20 cellular contexts compared by ENCODE assay signal in the genomic region with DNA sequence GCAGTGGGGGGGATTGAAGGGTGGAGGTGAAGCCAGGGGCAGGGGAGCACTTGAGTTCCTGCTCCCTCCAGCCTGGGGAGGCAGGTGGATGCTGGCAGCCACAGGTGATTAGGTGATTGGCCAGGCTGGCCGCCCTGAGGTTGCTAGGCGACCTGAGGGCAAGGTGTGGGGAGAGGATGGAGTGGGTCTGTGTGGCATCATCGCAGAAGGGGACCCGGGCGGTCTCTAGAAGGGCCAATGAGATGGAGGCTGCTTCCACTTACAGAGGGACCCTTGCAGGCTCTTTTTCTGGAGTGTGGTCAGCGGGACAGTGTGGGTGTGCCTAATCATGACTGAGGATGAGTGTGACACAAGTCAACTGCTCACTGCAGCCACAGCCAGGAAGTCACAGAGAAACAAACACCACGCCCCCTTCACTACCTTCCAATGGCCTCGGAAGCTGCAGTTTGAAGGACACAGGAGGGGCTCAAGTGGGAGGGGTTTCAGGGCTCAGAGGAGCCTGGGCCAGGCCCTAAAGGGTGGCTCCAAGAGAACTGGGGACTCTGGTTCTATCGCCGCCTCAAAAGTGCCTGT.
DNase-seq lines count a peak whose midpoint lies in the region; ATAC-seq and TF ChIP-seq lines count a peak whose summit lies in the region.
"Had no signal": no experiment of that assay in that cellular context is flagged by ENCODE, and none has a peak within 500 bp of the region (broad histone marks: within the 10 kb centered on the region; RNA-seq: fewer than 3 reads in every experiment).

No MANE protein-coding gene starts in this region.

- RAD21 ChIA-PET in HCT116 (lab: Charles Lee; ENCODE audit: low non-redundant PET in 1 of 2, low total read pairs in 2 of 2, uncharacterized antibody in 2 of 2, unreplicated experiment in 2 of 2): no interaction called here

- no peaks in the 10 kb centered on the region for H3K9me3 ChIP-seq in HCT116 (ENCODE audit: control insufficient read depth in 1 of 2, insufficient read depth in 1 of 2, low read depth in 1 of 2, low read length in 2 of 2)
- H3K9me3 ChIP-seq: A549, esophagus squamous epithelium had no signal

- H3K36me3 Mint-ChIP-seq in type B pancreatic cell: no peaks in the 10 kb centered on the region

- H3K4me1 Mint-ChIP-seq in type B pancreatic cell (ENCODE audit: unreplicated experiment): peaks cover 8% of the 10 kb centered on the region

- peaks cover 37% of the 10 kb centered on the region for H3K27me3 Mint-ChIP-seq in type B pancreatic cell

- no peak for TF ChIP-seq POLR2A in HCT116 (IDR thresholded peaks at IDR 0.05; ENCODE audit: borderline replicate concordance, extremely low read depth, insufficient read depth, insufficient read length)

- POLR2A ChIA-PET in HCT116 (lab: Charles Lee): no interaction called here

- H3K9ac ChIP-seq in HCT116 (ENCODE audit: low read length): no peak overlapping the region

- TF ChIP-seq CTCF in HCT116 (IDR thresholded peaks at IDR 0.05 in 2 of 3, conservative IDR thresholded peaks at IDR 0.05 in 1 of 3; ENCODE audit: borderline replicate concordance in 1 of 3, insufficient read depth in 1 of 3, low read depth in 2 of 3, low read length in 2 of 3) (no peak), type B pancreatic cell (conservative IDR thresholded peaks at IDR 0.05) (no peak), GM13977 (IDR thresholded peaks at IDR 0.05; ENCODE audit: extremely low read depth, insufficient read depth, missing control alignments) (no peak)

- in situ Hi-C loops in GM13977 (cut with MboI; ENCODE audit: low pct_unique_long_range_greater_than_20kb, low sequenced_read_pairs, unreplicated experiment): no loop called here

- H3K36me3 ChIP-seq in HCT116 (ENCODE audit: control insufficient read depth in 1 of 2, insufficient read depth in 2 of 2, low read length in 2 of 2): no peaks in the 10 kb centered on the region
- H3K36me3 ChIP-seq: esophagus squamous epithelium had no signal

- ATAC-seq in HCT116: peak; percentile 60
- ATAC-seq: A549 had no signal

- no TSS peak for BruUV-seq in HCT116 (replicated peaks; lab: Mats Ljungman, UMichigan)

- peaks cover 23% of the 10 kb centered on the region; the same call in 1 of the 2 replicates for H3K27me3 ChIP-seq in HCT116 (ENCODE audit: insufficient read depth, low read length)

- no peak overlapping the region for H3K27ac ChIP-seq in HCT116 (ENCODE audit: low read depth, low read length)
- H3K27ac ChIP-seq: A549, coronary artery, esophagus squamous epithelium, RWPE1 had no signal

- no peak overlapping the region for H3K4me2 ChIP-seq in HCT116 (ENCODE audit: low read length)
- H3K4me2 ChIP-seq: A549, smooth muscle cell had no signal

- no peaks in the 10 kb centered on the region for H3K79me2 ChIP-seq in HCT116 (ENCODE audit: insufficient read depth, low read length)

- TF ChIP-seq RAD21 in HCT116 (IDR thresholded peaks at IDR 0.05; ENCODE audit: low read depth): no peak

- CTCF ChIA-PET in HCT116 (lab: Charles Lee): no interaction called here

- no peak overlapping the region for H3K4me3 Mint-ChIP-seq in type B pancreatic cell

- no peak overlapping the region for H3K4me3 ChIP-seq in HCT116 (replicated peaks in 1 of 2; ENCODE audit: low read depth in 1 of 2, low read length in 2 of 2)
- H3K4me3 ChIP-seq: A549, coronary artery, esophagus squamous epithelium, smooth muscle cell had no signal

- intact Hi-C loops in HCT116 (cut with micrococcal nuclease): no loop called here

- DNase-seq in NCI-H2227 (lab: John Stamatoyannopoulos, UW; ENCODE audit: unreplicated experiment) (peak; percentile 25), NCI-H2227 treated with DMSO at 0.1 percent for 48 hours (lab: John Stamatoyannopoulos, UW) (no peak), HCT116 (ENCODE audit: low read depth, low spot score) (no peak), NCI-H748 (lab: John Stamatoyannopoulos, UW; ENCODE audit: unreplicated experiment) (peak; percentile 94), iPS-NIHi11 (ENCODE audit: low spot score) (peak; percentile 79), type B pancreatic cell (ENCODE audit: extremely low spot score, unreplicated experiment) (no peak), AML-193 (lab: John Stamatoyannopoulos, UW) (no peak), GM13977 (ENCODE audit: low spot score) (no peak)
- DNase-seq: activated CD4-positive, alpha-beta T cell treated with anti-CD3 and anti-CD28 coated beads, Interleukin-2, amount 50 U/mL, for 1 hour; aorta; esophagus squamous epithelium; hypothalamus; mesenchymal stem cell; occipital lobe; T-helper 9 cell had no signal

- H3K9me3 Mint-ChIP-seq in type B pancreatic cell: no peaks in the 10 kb centered on the region
- H3K9me3 Mint-ChIP-seq: activated T-helper 2 cell treated with anti-CD3 and anti-CD28 coated beads, Interferon-gamma antibody, Interleukin-2, Interleukin-4, amounts not matched to agents 10 μg/mL and 5 μg/mL and 100 μg/mL, durations not matched to agents 14 hours and 24 hours and 36 hours had no signal

- no peaks in the 10 kb centered on the region for H3K4me1 ChIP-seq in HCT116 (ENCODE audit: control insufficient read depth in 1 of 2, insufficient read depth in 2 of 2, low read length in 2 of 2)
- H3K4me1 ChIP-seq: A549 had no signal

- H3K27ac Mint-ChIP-seq in type B pancreatic cell: no peak overlapping the region
- H3K27ac Mint-ChIP-seq: activated T-helper 2 cell treated with anti-CD3 and anti-CD28 coated beads, Interferon-gamma antibody, Interleukin-2, Interleukin-4, amounts not matched to agents 10 μg/mL and 5 μg/mL and 100 μg/mL, durations not matched to agents 14 hours and 24 hours and 36 hours had no signal

- H2AFZ ChIP-seq in HCT116 (ENCODE audit: low read depth, low read length, poor library complexity, severe bottlenecking): no peak overlapping the region

- H4K20me1 ChIP-seq in HCT116 (ENCODE audit: insufficient read depth): no peaks in the 10 kb centered on the region

- H3K9me2 ChIP-seq in HCT116 (ENCODE audit: insufficient read depth): no peaks in the 10 kb centered on the region

TF ChIP-seq in HCT116, 20 proteins besides CTCF, POLR2A, EP300 and RAD21:
- no peak for TF ChIP-seq EZH2 (IDR thresholded peaks at IDR 0.05)
- no peak for TF ChIP-seq ZNF274 (IDR thresholded peaks at IDR 0.05; ENCODE audit: low read depth, low read length)
- no peak for TF ChIP-seq CEBPB (IDR thresholded peaks at IDR 0.05; ENCODE audit: low read depth)
- no peak for TF ChIP-seq MAX (IDR thresholded peaks at IDR 0.05)
- TF ChIP-seq ZFX (IDR thresholded peaks at IDR 0.05): no peak

Comparison
In these comparisons a context has a peak if more than half of its experiments do, and no peak if none do; other contexts are left out.
1. DNase-seq: peak in NCI-H2227 (single experiment), NCI-H748 (single experiment) and iPS-NIHi11 (single experiment); none in NCI-H2227 treated with DMSO at 0.1 percent for 48 hours (single experiment), HCT116 (single experiment), type B pancreatic cell (single experiment), AML-193 (0 of 2) and GM13977 (single experiment).